35 cellular contexts compared by ENCODE assay signal in the genomic region with DNA sequence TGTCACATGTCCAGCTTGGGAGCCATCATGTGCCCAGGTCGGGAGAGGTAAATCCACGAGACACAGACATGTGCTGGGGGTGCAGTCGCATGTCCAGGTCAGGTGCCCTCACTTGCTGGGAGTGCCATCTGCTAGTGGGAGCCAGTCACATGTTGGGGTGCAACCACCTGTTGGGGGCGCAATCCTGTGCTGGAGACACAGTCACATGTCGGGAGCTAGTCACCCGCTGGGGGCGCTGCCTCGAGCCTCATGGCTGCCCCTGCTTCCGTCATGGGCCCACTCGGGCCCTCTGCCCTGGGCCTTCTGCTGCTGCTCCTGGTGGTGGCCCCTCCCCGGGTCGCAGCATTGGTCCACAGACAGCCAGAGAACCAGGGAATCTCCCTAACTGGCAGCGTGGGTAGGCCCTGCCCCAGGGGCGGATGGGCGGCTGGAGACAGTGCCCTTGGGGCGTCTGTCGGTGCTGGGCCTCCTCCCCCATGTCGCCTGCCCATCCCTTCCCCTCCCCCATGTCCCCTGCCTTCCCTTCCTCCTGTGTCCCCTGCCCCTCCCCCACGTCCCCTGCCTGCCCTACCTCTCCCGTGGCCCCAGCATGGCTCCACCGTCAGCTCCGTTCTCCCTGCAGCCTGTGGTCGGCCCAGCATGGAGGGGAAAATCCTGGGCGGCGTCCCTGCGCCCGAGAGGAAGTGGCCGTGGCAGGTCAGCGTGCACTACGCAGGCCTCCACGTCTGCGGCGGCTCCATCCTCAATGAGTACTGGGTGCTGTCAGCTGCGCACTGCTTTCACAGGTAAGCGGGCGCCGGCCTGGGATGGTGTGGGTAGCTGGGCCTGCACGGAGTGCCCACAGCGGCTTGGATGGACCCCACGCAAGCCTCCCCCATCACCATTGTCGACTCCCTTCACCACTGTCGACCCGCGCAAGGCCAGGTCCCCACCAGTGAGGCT. TPM values are rescaled to one million over a fixed set of nuclear protein-coding genes. Genes with fewer than 3 reads are reported as not detected.
"Had no signal": no experiment of that assay in that cellular context is flagged by ENCODE, and none has a peak within 500 bp of the region (broad histone marks: within the 10 kb centered on the region; RNA-seq: fewer than 3 reads in every experiment).

A gene (plus strand): TSS at position 208 of the 942 bp plus-strand sequence. CDS start 42 bp downstream, at position 250.

- H3K27me3 Mint-ChIP-seq: activated B cell treated with CpG ODN at 0.5 μM for 24 hours; activated naive CD8-positive, alpha-beta T cell treated with anti-CD3 and anti-CD28 coated beads for 36 hours; central memory CD8-positive, alpha-beta T cell had no signal

- H3K27ac Mint-ChIP-seq: activated B cell treated with CpG ODN at 0.5 μM for 24 hours; activated naive CD8-positive, alpha-beta T cell treated with anti-CD3 and anti-CD28 coated beads for 36 hours; naive B cell; neural progenitor cell; T-helper 1 cell treated with Interleukin-12 subunit alpha and Interleukin-12 subunit beta and Interleukin-4 antibody, amounts not matched to agents 30 μg/mL and 1 μg/mL, for 36 hours had no signal

- H3K4me1 ChIP-seq: breast epithelium, colonic mucosa, esophagus muscularis mucosa, gastrocnemius medialis, lower lobe of right lung, neural progenitor cell, sigmoid colon, upper lobe of left lung had no signal

- H3K36me3 Mint-ChIP-seq: activated naive CD8-positive, alpha-beta T cell treated with anti-CD3 and anti-CD28 coated beads for 36 hours had no signal

- H3K4me3 Mint-ChIP-seq: activated B cell treated with CpG ODN at 0.5 μM for 24 hours; activated naive CD8-positive, alpha-beta T cell treated with anti-CD3 and anti-CD28 coated beads for 36 hours; naive B cell; neural progenitor cell; T-helper 1 cell treated with Interleukin-12 subunit alpha and Interleukin-12 subunit beta and Interleukin-4 antibody, amounts not matched to agents 30 μg/mL and 1 μg/mL, for 36 hours had no signal

- H3K4me3 ChIP-seq: breast epithelium, colonic mucosa, dorsolateral prefrontal cortex, esophagus muscularis mucosa, gastrocnemius medialis, lower lobe of right lung, neural progenitor cell, sigmoid colon, smooth muscle cell, thoracic aorta, upper lobe of left lung had no signal

- DNase-seq: activated B cell treated with CpG ODN at 0.5 μM for 24 hours; activated CD4-positive, alpha-beta T cell treated with anti-CD3 and anti-CD28 coated beads for 4 hours; activated CD4-positive, alpha-beta T cell treated with anti-CD3 and anti-CD28 coated beads, Interleukin-2, amount 50 U/mL, for 48 hours; activated CD8-positive, alpha-beta memory T cell treated with anti-CD3 and anti-CD28 coated beads, Interleukin-2, amount 50 U/mL, for 48 hours; activated naive CD4-positive, alpha-beta T cell treated with Interleukin-2 at 50 U/mL for 16 hours; activated naive CD8-positive, alpha-beta T cell treated with anti-CD3 and anti-CD28 coated beads for 36 hours; activated T-cell treated with anti-CD3 and anti-CD28 coated beads, Interleukin-2, amount 50 U/mL, for 48 hours; colonic mucosa; dorsolateral prefrontal cortex; gastrocnemius medialis; hippocampal formation; left colon; lower lobe of right lung; naive B cell; sigmoid colon; stimulated activated CD4-positive, alpha-beta T cell treated with anti-CD3 and anti-CD28 coated beads, Interleukin-2, amount 100 ng/mL, for 48 hours; stimulated activated CD8-positive, alpha-beta memory T cell treated with anti-CD3 and anti-CD28 coated beads, Interleukin-4, amount 100 ng/mL, for 48 hours; stimulated activated naive CD4-positive, alpha-beta T cell; T1000 had no signal

- H3K36me3 ChIP-seq: breast epithelium, colonic mucosa, esophagus muscularis mucosa, gastrocnemius medialis, lower lobe of right lung, neural progenitor cell, sigmoid colon, thoracic aorta, upper lobe of left lung had no signal

- H3K9me3 ChIP-seq: colonic mucosa had no signal

- ATAC-seq: gastrocnemius medialis, left colon had no signal

- FAIRE-seq: astrocyte, islet of Langerhans had no signal

- H3K27ac ChIP-seq: breast epithelium, colonic mucosa, dorsolateral prefrontal cortex, esophagus muscularis mucosa, gastrocnemius medialis, lower lobe of right lung, neural progenitor cell, sigmoid colon, thoracic aorta, upper lobe of left lung had no signal

- H3K4me1 Mint-ChIP-seq: activated B cell treated with CpG ODN at 0.5 μM for 24 hours; activated naive CD8-positive, alpha-beta T cell treated with anti-CD3 and anti-CD28 coated beads for 36 hours; naive B cell; neural progenitor cell had no signal

- H3K27me3 ChIP-seq: breast epithelium, colonic mucosa, dorsolateral prefrontal cortex, esophagus muscularis mucosa, gastrocnemius medialis, neural progenitor cell, sigmoid colon, upper lobe of left lung had no signal

RNA-seq across cellular contexts. Expression of the gene that starts here (rescaled TPM):
- total RNA-seq: activated B cell treated with CpG ODN at 0.5 μM for 24 hours; activated CD8-positive, alpha-beta memory T cell treated with anti-CD3 and anti-CD28 coated beads for 36 hours; activated naive CD8-positive, alpha-beta T cell treated with anti-CD3 and anti-CD28 coated beads for 36 hours; astrocyte; breast epithelium; colonic mucosa; esophagus muscularis mucosa; gastrocnemius medialis; left colon; lower lobe of right lung; mesenteric fat pad; mucosa of gallbladder; osteoblast; posterior vena cava; renal cortical epithelial cell; sigmoid colon; smooth muscle cell; thoracic aorta; upper lobe of left lung had no signal
- polyA plus RNA-seq: sigmoid colon, smooth muscle cell had no signal
